ENCODE assay signal across 1 cellular context in the genomic region with DNA sequence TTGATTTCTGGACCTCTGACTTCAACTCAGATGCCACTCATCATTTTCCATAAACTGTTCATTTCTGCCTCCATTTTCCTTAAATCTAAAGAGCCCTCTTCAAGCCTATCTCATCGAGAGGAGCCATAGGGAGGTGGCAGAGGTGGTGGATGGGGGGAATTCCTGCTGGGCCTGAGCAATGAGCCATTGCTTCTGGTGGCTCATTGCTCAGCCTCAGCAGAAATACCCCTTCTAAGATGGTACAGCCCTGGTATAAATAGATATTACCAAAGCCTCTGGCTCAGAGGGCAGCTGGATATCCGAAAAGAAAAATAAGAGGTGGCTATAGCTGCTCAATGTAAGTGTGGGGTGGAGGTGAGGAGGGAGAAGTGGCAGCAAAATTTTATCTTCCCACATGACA.
TF ChIP-seq lines count a peak whose summit lies in the region.

No MANE protein-coding gene starts in this region.

TF ChIP-seq in HepG2, 621 proteins besides CTCF, POLR2A, EP300 and RAD21 (continued from another document):
- TF ChIP-seq, protein P1, sequence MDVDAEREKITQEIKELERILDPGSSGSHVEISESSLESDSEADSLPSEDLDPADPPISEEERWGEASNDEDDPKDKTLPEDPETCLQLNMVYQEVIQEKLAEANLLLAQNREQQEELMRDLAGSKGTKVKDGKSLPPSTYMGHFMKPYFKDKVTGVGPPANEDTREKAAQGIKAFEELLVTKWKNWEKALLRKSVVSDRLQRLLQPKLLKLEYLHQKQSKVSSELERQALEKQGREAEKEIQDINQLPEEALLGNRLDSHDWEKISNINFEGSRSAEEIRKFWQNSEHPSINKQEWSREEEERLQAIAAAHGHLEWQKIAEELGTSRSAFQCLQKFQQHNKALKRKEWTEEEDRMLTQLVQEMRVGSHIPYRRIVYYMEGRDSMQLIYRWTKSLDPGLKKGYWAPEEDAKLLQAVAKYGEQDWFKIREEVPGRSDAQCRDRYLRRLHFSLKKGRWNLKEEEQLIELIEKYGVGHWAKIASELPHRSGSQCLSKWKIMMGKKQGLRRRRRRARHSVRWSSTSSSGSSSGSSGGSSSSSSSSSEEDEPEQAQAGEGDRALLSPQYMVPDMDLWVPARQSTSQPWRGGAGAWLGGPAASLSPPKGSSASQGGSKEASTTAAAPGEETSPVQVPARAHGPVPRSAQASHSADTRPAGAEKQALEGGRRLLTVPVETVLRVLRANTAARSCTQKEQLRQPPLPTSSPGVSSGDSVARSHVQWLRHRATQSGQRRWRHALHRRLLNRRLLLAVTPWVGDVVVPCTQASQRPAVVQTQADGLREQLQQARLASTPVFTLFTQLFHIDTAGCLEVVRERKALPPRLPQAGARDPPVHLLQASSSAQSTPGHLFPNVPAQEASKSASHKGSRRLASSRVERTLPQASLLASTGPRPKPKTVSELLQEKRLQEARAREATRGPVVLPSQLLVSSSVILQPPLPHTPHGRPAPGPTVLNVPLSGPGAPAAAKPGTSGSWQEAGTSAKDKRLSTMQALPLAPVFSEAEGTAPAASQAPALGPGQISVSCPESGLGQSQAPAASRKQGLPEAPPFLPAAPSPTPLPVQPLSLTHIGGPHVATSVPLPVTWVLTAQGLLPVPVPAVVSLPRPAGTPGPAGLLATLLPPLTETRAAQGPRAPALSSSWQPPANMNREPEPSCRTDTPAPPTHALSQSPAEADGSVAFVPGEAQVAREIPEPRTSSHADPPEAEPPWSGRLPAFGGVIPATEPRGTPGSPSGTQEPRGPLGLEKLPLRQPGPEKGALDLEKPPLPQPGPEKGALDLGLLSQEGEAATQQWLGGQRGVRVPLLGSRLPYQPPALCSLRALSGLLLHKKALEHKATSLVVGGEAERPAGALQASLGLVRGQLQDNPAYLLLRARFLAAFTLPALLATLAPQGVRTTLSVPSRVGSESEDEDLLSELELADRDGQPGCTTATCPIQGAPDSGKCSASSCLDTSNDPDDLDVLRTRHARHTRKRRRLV (CRISPR knock-in tag; IDR thresholded peaks at IDR 0.05), result no peak
- TF ChIP-seq ZNF670 (CRISPR knock-in tag; IDR thresholded peaks at IDR 0.05; ENCODE audit: borderline replicate concordance), result no peak
- no peak for TF ChIP-seq BRF2 (CRISPR knock-in tag; IDR thresholded peaks at IDR 0.05)
- TF ChIP-seq TP53 (CRISPR knock-in tag; conservative IDR thresholded peaks at IDR 0.05), result no peak
- no peak for TF ChIP-seq TFDP2 (CRISPR knock-in tag; IDR thresholded peaks at IDR 0.05)
- no peak for TF ChIP-seq ARNTL (CRISPR knock-in tag; IDR thresholded peaks at IDR 0.05)
- no peak for TF ChIP-seq ZFP36 (IDR thresholded peaks at IDR 0.05; ENCODE audit: borderline replicate concordance, low read depth, low read length, partially characterized antibody)
- TF ChIP-seq SCMH1 (CRISPR knock-in tag; IDR thresholded peaks at IDR 0.05; ENCODE audit: borderline replicate concordance), result no peak
- TF ChIP-seq, protein P2, sequence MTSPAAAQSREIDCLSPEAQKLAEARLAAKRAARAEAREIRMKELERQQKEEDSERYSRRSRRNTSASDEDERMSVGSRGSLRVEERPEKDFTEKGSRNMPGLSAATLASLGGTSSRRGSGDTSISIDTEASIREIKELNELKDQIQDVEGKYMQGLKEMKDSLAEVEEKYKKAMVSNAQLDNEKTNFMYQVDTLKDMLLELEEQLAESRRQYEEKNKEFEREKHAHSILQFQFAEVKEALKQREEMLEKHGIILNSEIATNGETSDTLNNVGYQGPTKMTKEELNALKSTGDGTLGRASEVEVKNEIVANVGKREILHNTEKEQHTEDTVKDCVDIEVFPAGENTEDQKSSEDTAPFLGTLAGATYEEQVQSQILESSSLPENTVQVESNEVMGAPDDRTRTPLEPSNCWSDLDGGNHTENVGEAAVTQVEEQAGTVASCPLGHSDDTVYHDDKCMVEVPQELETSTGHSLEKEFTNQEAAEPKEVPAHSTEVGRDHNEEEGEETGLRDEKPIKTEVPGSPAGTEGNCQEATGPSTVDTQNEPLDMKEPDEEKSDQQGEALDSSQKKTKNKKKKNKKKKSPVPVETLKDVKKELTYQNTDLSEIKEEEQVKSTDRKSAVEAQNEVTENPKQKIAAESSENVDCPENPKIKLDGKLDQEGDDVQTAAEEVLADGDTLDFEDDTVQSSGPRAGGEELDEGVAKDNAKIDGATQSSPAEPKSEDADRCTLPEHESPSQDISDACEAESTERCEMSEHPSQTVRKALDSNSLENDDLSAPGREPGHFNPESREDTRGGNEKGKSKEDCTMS (CRISPR knock-in tag; conservative IDR thresholded peaks at IDR 0.05), result no peak
- TF ChIP-seq GPN1 (CRISPR knock-in tag; IDR thresholded peaks at IDR 0.05; ENCODE audit: borderline replicate concordance), result no peak
- TF ChIP-seq SIN3A (IDR thresholded peaks at IDR 0.05; ENCODE audit: borderline replicate concordance, low read depth, low read length), result no peak
